In the genomic region with DNA sequence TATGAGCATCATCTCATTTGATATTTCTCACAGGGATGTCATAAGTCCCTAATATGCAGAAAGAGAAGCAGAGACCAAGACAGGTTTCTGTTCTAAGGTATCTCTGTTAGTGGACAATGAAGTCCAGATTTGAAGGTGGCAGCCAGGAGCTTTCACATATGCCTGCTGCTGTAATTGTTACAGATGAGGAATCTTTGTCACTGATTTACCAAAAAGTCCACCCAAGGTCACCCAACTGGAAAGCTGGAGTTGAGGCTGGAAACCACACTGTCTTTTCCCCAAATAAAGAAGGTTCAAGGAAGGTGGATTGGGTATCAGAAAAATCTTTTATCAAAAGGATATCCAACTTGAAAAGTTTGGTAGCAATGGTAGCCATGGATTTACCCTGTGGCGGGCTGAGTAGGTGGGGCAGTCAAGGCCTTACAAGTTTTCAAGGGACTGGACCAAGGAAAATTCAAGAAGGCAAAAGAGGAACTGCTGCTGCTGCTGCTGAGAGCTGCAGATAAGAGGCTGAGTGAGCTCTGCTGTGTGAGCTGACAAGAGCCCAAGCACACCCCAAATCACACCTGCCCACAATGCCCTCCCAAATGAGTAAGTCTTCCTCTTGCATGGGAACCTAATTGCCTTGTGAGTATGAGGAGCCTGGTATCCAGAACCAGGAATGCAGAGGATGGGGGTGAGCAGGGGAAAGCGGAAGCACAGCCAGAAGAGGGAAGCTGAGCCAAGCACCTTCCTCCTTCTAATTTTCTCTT, we compare ENCODE assay signal across 1 cellular context.
A peak's percentile ranks its signal among the peaks of the same experiment; 100 is the strongest.
TF ChIP-seq lines count a peak whose summit lies in the region.

No MANE protein-coding gene starts in this region.

TF ChIP-seq in K562, 482 proteins besides CTCF, POLR2A, EP300 and RAD21 (continued from another document and continues in another):
- TF ChIP-seq, protein P1, sequence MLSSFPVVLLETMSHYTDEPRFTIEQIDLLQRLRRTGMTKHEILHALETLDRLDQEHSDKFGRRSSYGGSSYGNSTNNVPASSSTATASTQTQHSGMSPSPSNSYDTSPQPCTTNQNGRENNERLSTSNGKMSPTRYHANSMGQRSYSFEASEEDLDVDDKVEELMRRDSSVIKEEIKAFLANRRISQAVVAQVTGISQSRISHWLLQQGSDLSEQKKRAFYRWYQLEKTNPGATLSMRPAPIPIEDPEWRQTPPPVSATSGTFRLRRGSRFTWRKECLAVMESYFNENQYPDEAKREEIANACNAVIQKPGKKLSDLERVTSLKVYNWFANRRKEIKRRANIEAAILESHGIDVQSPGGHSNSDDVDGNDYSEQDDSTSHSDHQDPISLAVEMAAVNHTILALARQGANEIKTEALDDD (IDR thresholded peaks at IDR 0.05) = 0 out of 2 replicates have a peak, but pooled peaks have one; percentile 43
- TF ChIP-seq RCOR1 (IDR thresholded peaks at IDR 0.05; ENCODE audit: borderline replicate concordance in 1 of 2, low read depth in 2 of 2, low read length in 2 of 2) = peak; percentile 86 to 98
- TF ChIP-seq CC2D1A (IDR thresholded peaks at IDR 0.05) = peak; percentile 40; the same call in 1 of the 2 replicates
- TF ChIP-seq SMAD4 (CRISPR knock-in tag; conservative IDR thresholded peaks at IDR 0.05) = peak; percentile 69; the same call in 1 of the 2 replicates
- peak; percentile 71 for TF ChIP-seq CREM (IDR thresholded peaks at IDR 0.05; ENCODE audit: low read depth)
- TF ChIP-seq HMGN3 (IDR thresholded peaks at IDR 0.05; ENCODE audit: borderline replicate concordance, extremely low read depth, insufficient read length, low read depth, low read length) = peak; percentile 56
- TF ChIP-seq ZNF175 (CRISPR knock-in tag; IDR thresholded peaks at IDR 0.05; ENCODE audit: low read depth) = 0 out of 2 replicates have a peak, but pooled peaks have one; percentile 54
- TF ChIP-seq L3MBTL2 (IDR thresholded peaks at IDR 0.05) = peak; percentile 37; the same call in 1 of the 2 replicates
- TF ChIP-seq, protein P2, sequence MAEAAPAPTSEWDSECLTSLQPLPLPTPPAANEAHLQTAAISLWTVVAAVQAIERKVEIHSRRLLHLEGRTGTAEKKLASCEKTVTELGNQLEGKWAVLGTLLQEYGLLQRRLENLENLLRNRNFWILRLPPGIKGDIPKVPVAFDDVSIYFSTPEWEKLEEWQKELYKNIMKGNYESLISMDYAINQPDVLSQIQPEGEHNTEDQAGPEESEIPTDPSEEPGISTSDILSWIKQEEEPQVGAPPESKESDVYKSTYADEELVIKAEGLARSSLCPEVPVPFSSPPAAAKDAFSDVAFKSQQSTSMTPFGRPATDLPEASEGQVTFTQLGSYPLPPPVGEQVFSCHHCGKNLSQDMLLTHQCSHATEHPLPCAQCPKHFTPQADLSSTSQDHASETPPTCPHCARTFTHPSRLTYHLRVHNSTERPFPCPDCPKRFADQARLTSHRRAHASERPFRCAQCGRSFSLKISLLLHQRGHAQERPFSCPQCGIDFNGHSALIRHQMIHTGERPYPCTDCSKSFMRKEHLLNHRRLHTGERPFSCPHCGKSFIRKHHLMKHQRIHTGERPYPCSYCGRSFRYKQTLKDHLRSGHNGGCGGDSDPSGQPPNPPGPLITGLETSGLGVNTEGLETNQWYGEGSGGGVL (CRISPR knock-in tag; IDR thresholded peaks at IDR 0.05) = no peak
- TF ChIP-seq, protein P3, sequence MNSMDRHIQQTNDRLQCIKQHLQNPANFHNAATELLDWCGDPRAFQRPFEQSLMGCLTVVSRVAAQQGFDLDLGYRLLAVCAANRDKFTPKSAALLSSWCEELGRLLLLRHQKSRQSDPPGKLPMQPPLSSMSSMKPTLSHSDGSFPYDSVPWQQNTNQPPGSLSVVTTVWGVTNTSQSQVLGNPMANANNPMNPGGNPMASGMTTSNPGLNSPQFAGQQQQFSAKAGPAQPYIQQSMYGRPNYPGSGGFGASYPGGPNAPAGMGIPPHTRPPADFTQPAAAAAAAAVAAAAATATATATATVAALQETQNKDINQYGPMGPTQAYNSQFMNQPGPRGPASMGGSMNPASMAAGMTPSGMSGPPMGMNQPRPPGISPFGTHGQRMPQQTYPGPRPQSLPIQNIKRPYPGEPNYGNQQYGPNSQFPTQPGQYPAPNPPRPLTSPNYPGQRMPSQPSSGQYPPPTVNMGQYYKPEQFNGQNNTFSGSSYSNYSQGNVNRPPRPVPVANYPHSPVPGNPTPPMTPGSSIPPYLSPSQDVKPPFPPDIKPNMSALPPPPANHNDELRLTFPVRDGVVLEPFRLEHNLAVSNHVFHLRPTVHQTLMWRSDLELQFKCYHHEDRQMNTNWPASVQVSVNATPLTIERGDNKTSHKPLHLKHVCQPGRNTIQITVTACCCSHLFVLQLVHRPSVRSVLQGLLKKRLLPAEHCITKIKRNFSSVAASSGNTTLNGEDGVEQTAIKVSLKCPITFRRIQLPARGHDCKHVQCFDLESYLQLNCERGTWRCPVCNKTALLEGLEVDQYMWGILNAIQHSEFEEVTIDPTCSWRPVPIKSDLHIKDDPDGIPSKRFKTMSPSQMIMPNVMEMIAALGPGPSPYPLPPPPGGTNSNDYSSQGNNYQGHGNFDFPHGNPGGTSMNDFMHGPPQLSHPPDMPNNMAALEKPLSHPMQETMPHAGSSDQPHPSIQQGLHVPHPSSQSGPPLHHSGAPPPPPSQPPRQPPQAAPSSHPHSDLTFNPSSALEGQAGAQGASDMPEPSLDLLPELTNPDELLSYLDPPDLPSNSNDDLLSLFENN (IDR thresholded peaks at IDR 0.05; ENCODE audit: low read depth in 2 of 2, low read length in 2 of 2) = peak in 1 of 2 experiments; percentile 74; a peak in 2 of 4 replicates
- TF ChIP-seq, protein P4, sequence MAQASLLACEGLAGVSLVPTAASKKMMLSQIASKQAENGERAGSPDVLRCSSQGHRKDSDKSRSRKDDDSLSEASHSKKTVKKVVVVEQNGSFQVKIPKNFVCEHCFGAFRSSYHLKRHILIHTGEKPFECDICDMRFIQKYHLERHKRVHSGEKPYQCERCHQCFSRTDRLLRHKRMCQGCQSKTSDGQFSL (CRISPR knock-in tag; IDR thresholded peaks at IDR 0.05) = no peak
- TF ChIP-seq, protein P4 (tag; IDR thresholded peaks at IDR 0.05) = no peak
- TF ChIP-seq FOXM1 (IDR thresholded peaks at IDR 0.05; ENCODE audit: low read depth) = peak; percentile 65
- no peak for TF ChIP-seq FOXM1 (CRISPR knock-in tag; IDR thresholded peaks at IDR 0.05; ENCODE audit: low read depth)
- TF ChIP-seq, protein P5, sequence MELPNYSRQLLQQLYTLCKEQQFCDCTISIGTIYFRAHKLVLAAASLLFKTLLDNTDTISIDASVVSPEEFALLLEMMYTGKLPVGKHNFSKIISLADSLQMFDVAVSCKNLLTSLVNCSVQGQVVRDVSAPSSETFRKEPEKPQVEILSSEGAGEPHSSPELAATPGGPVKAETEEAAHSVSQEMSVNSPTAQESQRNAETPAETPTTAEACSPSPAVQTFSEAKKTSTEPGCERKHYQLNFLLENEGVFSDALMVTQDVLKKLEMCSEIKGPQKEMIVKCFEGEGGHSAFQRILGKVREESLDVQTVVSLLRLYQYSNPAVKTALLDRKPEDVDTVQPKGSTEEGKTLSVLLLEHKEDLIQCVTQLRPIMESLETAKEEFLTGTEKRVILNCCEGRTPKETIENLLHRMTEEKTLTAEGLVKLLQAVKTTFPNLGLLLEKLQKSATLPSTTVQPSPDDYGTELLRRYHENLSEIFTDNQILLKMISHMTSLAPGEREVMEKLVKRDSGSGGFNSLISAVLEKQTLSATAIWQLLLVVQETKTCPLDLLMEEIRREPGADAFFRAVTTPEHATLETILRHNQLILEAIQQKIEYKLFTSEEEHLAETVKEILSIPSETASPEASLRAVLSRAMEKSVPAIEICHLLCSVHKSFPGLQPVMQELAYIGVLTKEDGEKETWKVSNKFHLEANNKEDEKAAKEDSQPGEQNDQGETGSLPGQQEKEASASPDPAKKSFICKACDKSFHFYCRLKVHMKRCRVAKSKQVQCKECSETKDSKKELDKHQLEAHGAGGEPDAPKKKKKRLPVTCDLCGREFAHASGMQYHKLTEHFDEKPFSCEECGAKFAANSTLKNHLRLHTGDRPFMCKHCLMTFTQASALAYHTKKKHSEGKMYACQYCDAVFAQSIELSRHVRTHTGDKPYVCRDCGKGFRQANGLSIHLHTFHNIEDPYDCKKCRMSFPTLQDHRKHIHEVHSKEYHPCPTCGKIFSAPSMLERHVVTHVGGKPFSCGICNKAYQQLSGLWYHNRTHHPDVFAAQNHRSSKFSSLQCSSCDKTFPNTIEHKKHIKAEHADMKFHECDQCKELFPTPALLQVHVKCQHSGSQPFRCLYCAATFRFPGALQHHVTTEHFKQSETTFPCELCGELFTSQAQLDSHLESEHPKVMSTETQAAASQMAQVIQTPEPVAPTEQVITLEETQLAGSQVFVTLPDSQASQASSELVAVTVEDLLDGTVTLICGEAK (IDR thresholded peaks at IDR 0.05) = peak; percentile 65; the same call in 1 of the 2 replicates
- TF ChIP-seq, protein P5 (CRISPR knock-in tag; IDR thresholded peaks at IDR 0.05) = no peak
- TF ChIP-seq KAT7 (CRISPR knock-in tag; IDR thresholded peaks at IDR 0.05; ENCODE audit: borderline replicate concordance) = no peak
- peak; percentile 95 for TF ChIP-seq SMARCE1 (IDR thresholded peaks at IDR 0.05)
- TF ChIP-seq, protein P6, sequence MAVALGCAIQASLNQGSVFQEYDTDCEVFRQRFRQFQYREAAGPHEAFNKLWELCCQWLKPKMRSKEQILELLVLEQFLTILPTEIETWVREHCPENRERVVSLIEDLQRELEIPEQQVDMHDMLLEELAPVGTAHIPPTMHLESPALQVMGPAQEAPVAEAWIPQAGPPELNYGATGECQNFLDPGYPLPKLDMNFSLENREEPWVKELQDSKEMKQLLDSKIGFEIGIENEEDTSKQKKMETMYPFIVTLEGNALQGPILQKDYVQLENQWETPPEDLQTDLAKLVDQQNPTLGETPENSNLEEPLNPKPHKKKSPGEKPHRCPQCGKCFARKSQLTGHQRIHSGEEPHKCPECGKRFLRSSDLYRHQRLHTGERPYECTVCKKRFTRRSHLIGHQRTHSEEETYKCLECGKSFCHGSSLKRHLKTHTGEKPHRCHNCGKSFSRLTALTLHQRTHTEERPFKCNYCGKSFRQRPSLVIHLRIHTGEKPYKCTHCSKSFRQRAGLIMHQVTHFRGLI (CRISPR knock-in tag; IDR thresholded peaks at IDR 0.05) = no peak
- TF ChIP-seq, protein P7, sequence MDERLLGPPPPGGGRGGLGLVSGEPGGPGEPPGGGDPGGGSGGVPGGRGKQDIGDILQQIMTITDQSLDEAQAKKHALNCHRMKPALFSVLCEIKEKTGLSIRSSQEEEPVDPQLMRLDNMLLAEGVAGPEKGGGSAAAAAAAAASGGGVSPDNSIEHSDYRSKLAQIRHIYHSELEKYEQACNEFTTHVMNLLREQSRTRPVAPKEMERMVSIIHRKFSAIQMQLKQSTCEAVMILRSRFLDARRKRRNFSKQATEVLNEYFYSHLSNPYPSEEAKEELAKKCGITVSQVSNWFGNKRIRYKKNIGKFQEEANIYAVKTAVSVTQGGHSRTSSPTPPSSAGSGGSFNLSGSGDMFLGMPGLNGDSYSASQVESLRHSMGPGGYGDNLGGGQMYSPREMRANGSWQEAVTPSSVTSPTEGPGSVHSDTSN (CRISPR knock-in tag; IDR thresholded peaks at IDR 0.05; ENCODE audit: low read depth) = no peak
- TF ChIP-seq, protein P7 (tag; conservative IDR thresholded peaks at IDR 0.05; ENCODE audit: low read depth) = 0 out of 2 replicates have a peak, but pooled peaks have one; percentile 25
